Comparison of ENCODE assay signal across 23 cellular contexts in the genomic region with DNA sequence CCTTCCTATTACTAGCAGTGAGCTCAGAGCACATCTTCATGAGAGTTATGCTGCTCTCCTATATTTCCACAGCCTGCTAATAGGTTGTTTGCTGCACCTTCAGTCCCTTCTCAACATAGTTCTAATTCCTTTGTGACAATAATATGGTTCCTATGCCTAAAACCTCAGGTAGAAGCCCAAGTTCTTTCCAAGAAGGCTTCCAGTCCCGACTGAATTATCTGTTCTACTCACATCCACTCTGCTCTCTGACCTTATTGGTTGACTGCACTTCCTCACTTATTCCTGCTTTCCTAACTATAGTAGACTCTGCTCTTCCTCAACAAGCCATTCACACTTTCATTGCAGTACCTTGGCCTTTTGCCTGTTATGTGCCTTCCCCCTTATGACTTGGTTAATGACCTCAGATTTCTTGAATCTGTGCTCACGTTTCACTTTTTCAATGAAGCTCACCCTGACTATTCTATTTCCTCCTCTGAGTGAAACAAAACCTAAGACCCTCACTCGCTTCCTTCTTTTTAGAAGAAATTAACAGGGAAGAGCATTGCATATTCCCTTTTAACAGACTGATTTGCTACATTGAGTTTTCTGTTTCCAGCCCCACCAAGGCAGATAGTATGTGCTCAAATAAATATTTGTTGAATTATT.
"Had no signal": no experiment of that assay in that cellular context is flagged by ENCODE, and none has a peak within 500 bp of the region (broad histone marks: within the 10 kb centered on the region; RNA-seq: fewer than 3 reads in every experiment).

No MANE protein-coding gene starts in this region.

- DNase-seq: activated B cell treated with CpG ODN at 0.5 μM for 24 hours; activated CD4-positive, alpha-beta T cell treated with anti-CD3 and anti-CD28 coated beads for 36 hours; activated CD4-positive, alpha-beta T cell treated with anti-CD3 and anti-CD28 coated beads, Interleukin-2, amount 50 U/mL, for 4 hours; activated CD8-positive, alpha-beta memory T cell treated with anti-CD3 and anti-CD28 coated beads for 24 hours; activated CD8-positive, alpha-beta memory T cell treated with anti-CD3 and anti-CD28 coated beads, Interleukin-2, amount 50 U/mL, for 4 hours; activated T-cell treated with anti-CD3 and anti-CD28 coated beads, Interleukin-2, amount 50 U/mL, for 24 hours; aorta; central memory CD4-positive, alpha-beta T cell; dermis blood vessel endothelial cell; effector CD8-positive, alpha-beta T cell; erythroblast; foreskin melanocyte; glutamatergic neuron; immature natural killer cell; midbrain; natural killer cell; stimulated activated CD4-positive, alpha-beta T cell treated with anti-CD3 and anti-CD28 coated beads, Interleukin-4, amount 100 ng/mL, for 4 hours; stimulated activated naive CD8-positive, alpha-beta T cell treated with anti-CD3 and anti-CD28 coated beads, Interleukin-15, Interleukin-2, amounts not matched to agents 100 U/mL and 50 U/mL, for 24 hours; T-helper 9 cell had no signal

- H3K79me2 ChIP-seq: hepatocyte, parathyroid adenoma had no signal

- ATAC-seq: activated CD4-positive, alpha-beta T cell treated with anti-CD3 and anti-CD28 coated beads for 36 hours; activated naive CD4-positive, alpha-beta T cell treated with anti-CD3 and anti-CD28 coated beads, Interleukin-2, amount 50 U/mL, for 72 hours; activated T-helper 17 cell treated with anti-CD3 and anti-CD28 coated beads, Interleukin-2, amount 50 U/mL, for 72 hours; natural killer cell; stimulated activated naive CD8-positive, alpha-beta T cell treated with anti-CD3 and anti-CD28 coated beads, Interleukin-15, Interleukin-2, amounts not matched to agents 100 U/mL and 50 U/mL, for 24 hours had no signal

- H3K4me3 ChIP-seq: hepatocyte had no signal

- H3K9ac ChIP-seq: parathyroid adenoma had no signal

- H3K27me3 ChIP-seq: hepatocyte had no signal

- H3K27ac ChIP-seq: hepatocyte, parathyroid adenoma had no signal

- H2AFZ ChIP-seq: hepatocyte, parathyroid adenoma had no signal

- H3K4me2 ChIP-seq: hepatocyte had no signal

- H3K4me1 ChIP-seq: parathyroid adenoma had no signal
